Comparison of ENCODE assay signal across 21 cellular contexts in the genomic region with DNA sequence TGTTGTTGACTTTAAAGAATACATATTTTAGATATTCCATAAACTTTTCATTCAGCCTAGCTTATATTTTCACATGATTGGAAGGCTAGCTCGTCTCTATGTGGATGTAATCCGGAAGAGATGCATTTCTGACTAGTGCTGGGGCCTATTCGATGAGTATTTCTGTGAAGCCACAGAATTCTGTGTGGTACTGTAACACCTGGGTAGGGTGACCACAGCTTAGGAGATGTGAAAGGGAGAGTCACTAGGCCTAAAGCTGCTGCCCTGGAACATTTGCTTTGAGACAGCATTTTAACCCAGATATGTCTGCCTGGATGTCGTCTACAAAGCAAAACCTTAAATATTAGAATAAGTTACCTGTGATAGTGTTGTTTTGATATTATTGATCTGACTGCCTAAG.
DNase-seq lines count a peak whose midpoint lies in the region; ATAC-seq and TF ChIP-seq lines count a peak whose summit lies in the region.
"Had no signal": no experiment of that assay in that cellular context is flagged by ENCODE, and none has a peak within 500 bp of the region (broad histone marks: within the 10 kb centered on the region; RNA-seq: fewer than 3 reads in every experiment).

No MANE protein-coding gene starts in this region.

- H3K27me3 Mint-ChIP-seq in activated CD8-positive, alpha-beta memory T cell treated with anti-CD3 and anti-CD28 coated beads, Interleukin-2, amount 10 ng/mL, durations not matched to agents 7 days and 5 days: no peaks in the 10 kb centered on the region
- no peaks in the 10 kb centered on the region for H3K27me3 Mint-ChIP-seq in Caco-2 (ENCODE audit: insufficient read depth, unreplicated experiment)
- H3K27me3 Mint-ChIP-seq: B cell; CD4-positive, alpha-beta T cell; CD8-positive, alpha-beta memory T cell had no signal

- peaks cover 16% of the 10 kb centered on the region for H3K36me3 Mint-ChIP-seq in activated CD8-positive, alpha-beta memory T cell treated with anti-CD3 and anti-CD28 coated beads, Interleukin-2, amount 10 ng/mL, durations not matched to agents 7 days and 5 days
- peaks cover 7% of the 10 kb centered on the region for H3K36me3 Mint-ChIP-seq in Caco-2 (ENCODE audit: insufficient read depth, unreplicated experiment)

- no peaks in the 10 kb centered on the region for H3K4me1 Mint-ChIP-seq in activated CD8-positive, alpha-beta memory T cell treated with anti-CD3 and anti-CD28 coated beads, Interleukin-2, amount 10 ng/mL, durations not matched to agents 7 days and 5 days
- H3K4me1 Mint-ChIP-seq in Caco-2 (ENCODE audit: low read depth, unreplicated experiment): no peaks in the 10 kb centered on the region
- H3K4me1 Mint-ChIP-seq: B cell; CD8-positive, alpha-beta memory T cell had no signal

- ATAC-seq in activated CD8-positive, alpha-beta memory T cell treated with anti-CD3 and anti-CD28 coated beads, Interleukin-2, amount 10 ng/mL, durations not matched to agents 7 days and 5 days: no peak
- no peak for ATAC-seq in HG02840 (IDR thresholded peaks at IDR 0.05; ENCODE audit: low FRiP score, unreplicated experiment)

- H3K4me3 ChIP-seq in KMS-11 (IDR thresholded peaks at IDR 0.05; ENCODE audit: insufficient read depth, low read depth, low read length): no peak overlapping the region
- no peak overlapping the region for H3K4me3 ChIP-seq in Caco-2 (ENCODE audit: low read depth, low read length)
- H3K4me3 ChIP-seq: BLaER1, GM23248 had no signal

- TF ChIP-seq CTCF in KMS-11 (conservative IDR thresholded peaks at IDR 0.05; ENCODE audit: low read depth, low read length) (no peak), GM10266 (IDR thresholded peaks at IDR 0.05; ENCODE audit: control insufficient read depth, insufficient read depth, low read depth, missing control alignments) (no peak), Caco-2 (IDR thresholded peaks at IDR 0.05; ENCODE audit: insufficient read depth in 1 of 2, low read depth in 1 of 2, low read length in 1 of 2, severe bottlenecking in 1 of 2, unreplicated experiment in 1 of 2) (no peak)

- POLR2A ChIA-PET in Caco-2 (lab: Charles Lee): no interaction called here

- no peak overlapping the region for H3K27ac ChIP-seq in KMS-11
- H3K27ac ChIP-seq: 22Rv1, BLaER1, C4-2B, GM23248 had no signal

- CTCF ChIA-PET in activated CD8-positive, alpha-beta memory T cell treated with anti-CD3 and anti-CD28 coated beads, Interleukin-2, amount 10 ng/mL, durations not matched to agents 7 days and 5 days (lab: Charles Lee): interaction anchor here (2.6 kb wide), 1 partner anchor 78 kb away, joined by 9 read pairs; no protein-coding TSS in a partner anchor
- CTCF ChIA-PET in Caco-2 (lab: Charles Lee): no interaction called here

- H3K4me2 ChIP-seq in KMS-11: peak overlapping the region; percentile 26; the same call in 1 of the 2 replicates
- H3K4me2 ChIP-seq: BLaER1 had no signal

- no peak overlapping the region for H2AFZ ChIP-seq in KMS-11 (ENCODE audit: low read depth)
- H2AFZ ChIP-seq: GM23248 had no signal

- no peak overlapping the region for H3K9ac ChIP-seq in KMS-11
- H3K9ac ChIP-seq: BLaER1, GM23248 had no signal

- H3K27me3 ChIP-seq in KMS-11 (ENCODE audit: insufficient read depth, low read depth): no peaks in the 10 kb centered on the region
- no peaks in the 10 kb centered on the region for H3K27me3 ChIP-seq in Caco-2 (replicated peaks; ENCODE audit: control insufficient read depth, insufficient read depth, low read length)
- H3K27me3 ChIP-seq: BLaER1 had no signal

- DNase-seq in activated CD8-positive, alpha-beta memory T cell treated with anti-CD3 and anti-CD28 coated beads, Interleukin-2, amount 10 ng/mL, durations not matched to agents 7 days and 5 days: peak; percentile 33
- no peak for DNase-seq in activated CD8-positive, alpha-beta memory T cell treated with anti-CD3 and anti-CD28 coated beads, Interleukin-2, amount 50 U/mL, for 4 hours
- DNase-seq in myocyte (ENCODE audit: low read depth) (peak; percentile 40), GM10266 (ENCODE audit: extremely low spot score) (no peak), Caco-2 (no peak), mucosa of gallbladder (ENCODE audit: low spot score) (no peak)
- DNase-seq: Calu3; CD4-positive, alpha-beta T cell; CD8-positive, alpha-beta memory T cell; DMS53; DMS79 treated with DMSO at 0.1 percent for 48 hours; GF-D8; GM23248; H7; HCEC 1CT had no signal

- H3K4me1 ChIP-seq in KMS-11 (ENCODE audit: low read depth, poor library complexity, severe bottlenecking) (peaks cover 22% of the 10 kb centered on the region), Caco-2 (no peaks in the 10 kb centered on the region)
- H3K4me1 ChIP-seq: BLaER1 had no signal

- BruUV-seq in Caco-2 (replicated peaks; lab: Mats Ljungman, UMichigan): no TSS peak

- no peak overlapping the region for H3K27ac Mint-ChIP-seq in activated CD8-positive, alpha-beta memory T cell treated with anti-CD3 and anti-CD28 coated beads, Interleukin-2, amount 10 ng/mL, durations not matched to agents 7 days and 5 days
- H3K27ac Mint-ChIP-seq in Caco-2 (ENCODE audit: unreplicated experiment): no peak overlapping the region
- H3K27ac Mint-ChIP-seq: B cell; CD4-positive, alpha-beta T cell had no signal

- H3K4me3 Mint-ChIP-seq in activated CD8-positive, alpha-beta memory T cell treated with anti-CD3 and anti-CD28 coated beads, Interleukin-2, amount 10 ng/mL, durations not matched to agents 7 days and 5 days: no peak overlapping the region
- no peak overlapping the region for H3K4me3 Mint-ChIP-seq in Caco-2 (ENCODE audit: unreplicated experiment)
- H3K4me3 Mint-ChIP-seq: B cell; CD4-positive, alpha-beta T cell; CD8-positive, alpha-beta memory T cell had no signal

- H3K36me3 ChIP-seq in KMS-11 (ENCODE audit: insufficient read depth) (no peaks in the 10 kb centered on the region), Caco-2 (ENCODE audit: control insufficient read depth, insufficient read depth, low read length) (no peaks in the 10 kb centered on the region)

- intact Hi-C loops in Caco-2 (cut with micrococcal nuclease; ENCODE audit: unreplicated experiment): no loop called here

- no peaks in the 10 kb centered on the region for H3K9me3 Mint-ChIP-seq in activated CD8-positive, alpha-beta memory T cell treated with anti-CD3 and anti-CD28 coated beads, Interleukin-2, amount 10 ng/mL, durations not matched to agents 7 days and 5 days (ENCODE audit: low read depth)
- no peaks in the 10 kb centered on the region for H3K9me3 Mint-ChIP-seq in Caco-2 (ENCODE audit: unreplicated experiment)
- H3K9me3 Mint-ChIP-seq: CD4-positive, alpha-beta T cell; CD8-positive, alpha-beta memory T cell had no signal

- no peaks in the 10 kb centered on the region for H3K9me3 ChIP-seq in Caco-2
- H3K9me3 ChIP-seq: BLaER1 had no signal

- H3K79me2 ChIP-seq in KMS-11 (ENCODE audit: insufficient read depth, low read depth): no peaks in the 10 kb centered on the region

- H4K20me1 ChIP-seq in KMS-11 (ENCODE audit: insufficient read depth): no peaks in the 10 kb centered on the region
- H4K20me1 ChIP-seq: BLaER1 had no signal

Comparison
In these comparisons a context has a peak if more than half of its experiments do, and no peak if none do; other contexts are left out.
1. DNase-seq: peak in activated CD8-positive, alpha-beta memory T cell treated with anti-CD3 and anti-CD28 coated beads, Interleukin-2, amount 10 ng/mL, durations not matched to agents 7 days and 5 days (single experiment) and myocyte (single experiment); none in activated CD8-positive, alpha-beta memory T cell treated with anti-CD3 and anti-CD28 coated beads, Interleukin-2, amount 50 U/mL, for 4 hours (single experiment), GM10266 (single experiment), Caco-2 (0 of 2) and mucosa of gallbladder (single experiment).